28 cellular contexts compared by ENCODE assay signal in the genomic region with DNA sequence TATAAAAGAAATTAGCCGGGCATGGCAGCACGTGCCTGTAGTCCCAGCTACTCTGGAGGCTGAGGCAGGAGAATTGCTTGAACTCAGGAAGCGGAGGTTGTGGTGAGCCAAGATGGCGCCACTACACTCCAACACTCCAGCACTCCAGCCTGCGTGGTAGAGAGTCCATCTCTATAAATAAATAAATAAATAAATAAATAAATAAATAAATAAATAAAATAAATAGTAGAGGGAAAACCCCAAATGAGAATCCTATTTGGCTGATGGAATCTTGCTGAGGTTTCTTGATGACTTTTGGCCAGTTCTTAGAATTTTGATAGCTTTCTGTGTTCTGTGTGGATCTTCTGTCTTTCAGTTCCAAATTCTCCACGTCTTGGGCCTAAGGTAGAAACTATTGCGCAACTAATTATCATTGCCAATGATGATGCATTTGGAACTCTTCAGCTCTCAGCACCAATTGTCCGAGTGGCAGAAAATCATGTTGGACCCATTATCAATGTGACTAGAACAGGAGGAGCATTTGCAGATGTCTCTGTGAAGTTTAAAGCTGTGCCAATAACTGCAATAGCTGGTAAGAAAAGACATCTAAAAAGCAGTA.
"Had no signal": no experiment of that assay in that cellular context is flagged by ENCODE, and none has a peak within 500 bp of the region (broad histone marks: within the 10 kb centered on the region; RNA-seq: fewer than 3 reads in every experiment).

No MANE protein-coding gene starts in this region.

- H3K4me3 ChIP-seq: coronary artery, esophagus squamous epithelium, gastrocnemius medialis, heart right ventricle, left lung, lower lobe of right lung, mucosa of descending colon had no signal

- H3K27me3 ChIP-seq: esophagus squamous epithelium, gastrocnemius medialis, heart right ventricle, left lung had no signal

- H3K27ac Mint-ChIP-seq: dendritic cell treated with granulocyte-macrophage colony-stimulating factor and Interleukin-4, amounts not matched to agents 40 ng/mL and 50 ng/mL, for 4 days; effector memory CD8-positive, alpha-beta T cell; endodermal cell; mesothelial cell of epicardium had no signal

- H3K9me3 ChIP-seq: esophagus squamous epithelium, gastrocnemius medialis, heart right ventricle, left lung, lower lobe of right lung, mucosa of descending colon had no signal

- H3K27ac ChIP-seq: coronary artery, epithelial cell of prostate, esophagus squamous epithelium, gastrocnemius medialis, heart right ventricle, left lung, lower lobe of right lung had no signal

- H3K36me3 ChIP-seq: esophagus squamous epithelium, gastrocnemius medialis, heart right ventricle, left lung, lower lobe of right lung had no signal

- DNase-seq: effector CD8-positive, alpha-beta T cell; effector memory CD8-positive, alpha-beta T cell; endodermal cell; erythroblast; esophagus squamous epithelium; foreskin fibroblast; foreskin melanocyte; gastrocnemius medialis; glutamatergic neuron; head of caudate nucleus; heart right ventricle; hippocampal formation; left cardiac atrium; left lung; left ventricle myocardium superior; lower lobe of right lung; mesenchymal stem cell; mucosa of descending colon; naive B cell had no signal

- H3K27me3 Mint-ChIP-seq: dendritic cell treated with granulocyte-macrophage colony-stimulating factor and Interleukin-4, amounts not matched to agents 40 ng/mL and 50 ng/mL, for 4 days; effector memory CD8-positive, alpha-beta T cell; naive B cell had no signal

- H3K36me3 Mint-ChIP-seq: naive B cell had no signal

- H3K9me3 Mint-ChIP-seq: dendritic cell treated with granulocyte-macrophage colony-stimulating factor and Interleukin-4, amounts not matched to agents 40 ng/mL and 50 ng/mL, for 4 days; effector memory CD8-positive, alpha-beta T cell had no signal

- FAIRE-seq: colon, endometrium, islet of Langerhans, keratinocyte had no signal

- ATAC-seq: effector memory CD8-positive, alpha-beta T cell; esophagus mucosa; gastrocnemius medialis; heart right ventricle; left cardiac atrium; left lung; left ventricle myocardium superior; lower lobe of right lung; mucosa of descending colon had no signal

- H3K4me1 Mint-ChIP-seq: endodermal cell, naive B cell had no signal

- H3K4me3 Mint-ChIP-seq: dendritic cell treated with granulocyte-macrophage colony-stimulating factor and Interleukin-4, amounts not matched to agents 40 ng/mL and 50 ng/mL, for 4 days; effector memory CD8-positive, alpha-beta T cell; endodermal cell; mesothelial cell of epicardium; naive B cell had no signal

- H3K4me1 ChIP-seq: esophagus squamous epithelium, gastrocnemius medialis, heart right ventricle, left lung, lower lobe of right lung had no signal
